34 cellular contexts compared by ENCODE assay signal in genomic region chr1:7264101-7264500, GRCh38.
"Had no signal": no experiment of that assay in that cellular context is flagged by ENCODE, and none has a peak within 500 bp of the region (broad histone marks: within the 10 kb centered on the region; RNA-seq: fewer than 3 reads in every experiment).

No MANE protein-coding gene starts in this region.

- H3K4me1 ChIP-seq: psoas muscle, uterus had no signal

- H3K36me3 Mint-ChIP-seq: activated naive CD8-positive, alpha-beta T cell; stimulated activated memory B cell treated with anti-CD40 and anti-IgM and Interleukin-4, amounts not matched to agents 10 μg/mL and 1 μg/mL and 100 μg/mL, for 72 hours had no signal

- H3K27ac Mint-ChIP-seq: activated CD8-positive, alpha-beta T cell treated with anti-CD3 and anti-CD28 coated beads, Interleukin-2, amount 10 ng/mL, durations not matched to agents 7 days and 5 days; activated naive CD8-positive, alpha-beta T cell; naive B cell; nephron progenitor cell; stimulated activated memory B cell treated with anti-CD40 and anti-IgM and Interleukin-4, amounts not matched to agents 10 μg/mL and 1 μg/mL and 100 μg/mL, for 72 hours; stimulated activated naive CD8-positive, alpha-beta T cell treated with anti-CD3 and anti-CD28 coated beads, Interleukin-15, amount 100 ng/mL, for 72 hours; type B pancreatic cell; WTC11 had no signal

- H3K36me3 ChIP-seq: cardiac muscle cell, neutrophil, pancreas, sigmoid colon, uterus had no signal

- H3K9me3 ChIP-seq: body of pancreas, neutrophil, pancreas, uterus had no signal

- H3K4me3 ChIP-seq: body of pancreas, cardiac muscle cell, coronary artery, dorsolateral prefrontal cortex, pancreas, psoas muscle, sigmoid colon, uterus had no signal

- ATAC-seq: activated CD8-positive, alpha-beta T cell treated with anti-CD3 and anti-CD28 coated beads, Interleukin-2, amount 10 ng/mL, durations not matched to agents 7 days and 5 days; body of pancreas; left cardiac atrium; left ventricle myocardium superior; pancreas; psoas muscle; stimulated activated memory B cell treated with anti-CD40 and anti-IgM and Interleukin-4, amounts not matched to agents 10 μg/mL and 1 μg/mL and 100 μg/mL, for 72 hours; stimulated activated naive CD8-positive, alpha-beta T cell treated with anti-CD3 and anti-CD28 coated beads, Interleukin-15, amount 100 ng/mL, for 72 hours; WTC11 had no signal

- H3K4me3 Mint-ChIP-seq: activated CD8-positive, alpha-beta T cell treated with anti-CD3 and anti-CD28 coated beads, Interleukin-2, amount 10 ng/mL, durations not matched to agents 7 days and 5 days; activated naive CD8-positive, alpha-beta T cell; naive B cell; nephron progenitor cell; stimulated activated memory B cell treated with anti-CD40 and anti-IgM and Interleukin-4, amounts not matched to agents 10 μg/mL and 1 μg/mL and 100 μg/mL, for 72 hours; stimulated activated naive CD8-positive, alpha-beta T cell treated with anti-CD3 and anti-CD28 coated beads, Interleukin-15, amount 100 ng/mL, for 72 hours; type B pancreatic cell; WTC11 had no signal

- H3K4me1 Mint-ChIP-seq: naive B cell; stimulated activated memory B cell treated with anti-CD40 and anti-IgM and Interleukin-4, amounts not matched to agents 10 μg/mL and 1 μg/mL and 100 μg/mL, for 72 hours; stimulated activated naive CD8-positive, alpha-beta T cell treated with anti-CD3 and anti-CD28 coated beads, Interleukin-15, amount 100 ng/mL, for 72 hours had no signal

- DNase-seq: activated CD4-positive, alpha-beta T cell treated with anti-CD3 and anti-CD28 coated beads for 1 hour; activated CD4-positive, alpha-beta T cell treated with anti-CD3 and anti-CD28 coated beads, Interleukin-2, amount 50 U/mL, for 1 hour; activated CD8-positive, alpha-beta T cell treated with anti-CD3 and anti-CD28 coated beads, Interleukin-2, amount 10 ng/mL, durations not matched to agents 7 days and 5 days; activated effector memory CD4-positive, alpha-beta T cell treated with Interleukin-2 at 50 U/mL for 16 hours; activated naive CD4-positive, alpha-beta T cell treated with Interleukin-2 at 50 U/mL for 16 hours; activated T-cell treated with anti-CD3 and anti-CD28 coated beads for 4 hours; anterior cingulate cortex; body of pancreas; cerebellar nuclear complex; dorsolateral prefrontal cortex; effector memory CD4-positive, alpha-beta T cell; erythroblast; head of caudate nucleus; hippocampal formation; left cardiac atrium; left ventricle myocardium superior; naive B cell; nephron progenitor cell; pancreas; psoas muscle; sigmoid colon; small intestine; stimulated activated CD4-positive, alpha-beta T cell treated with anti-CD3 and anti-CD28 coated beads, Interleukin-4, amount 100 ng/mL, for 24 hours; stimulated activated CD8-positive, alpha-beta memory T cell treated with anti-CD3 and anti-CD28 coated beads, Interleukin-4, amount 100 ng/mL, for 48 hours; stimulated activated naive CD8-positive, alpha-beta T cell treated with anti-CD3 and anti-CD28 coated beads, Interleukin-15, amount 100 ng/mL, for 72 hours; substantia nigra; uterus had no signal

- H3K27me3 ChIP-seq: body of pancreas, cardiac muscle cell, dorsolateral prefrontal cortex, pancreas, sigmoid colon, uterus had no signal

- H3K27ac ChIP-seq: body of pancreas, cardiac muscle cell, coronary artery, dorsolateral prefrontal cortex, neutrophil, pancreas, psoas muscle, sigmoid colon, uterus had no signal
